Comparison of ENCODE assay signal across 8 cellular contexts in genomic region chr4:55396305-55397023, GRCh38. TPM values are rescaled to one million over a fixed set of nuclear protein-coding genes. Genes with fewer than 3 reads are reported as not detected.
DNase-seq lines count a peak whose midpoint lies in the region; ATAC-seq, FAIRE-seq and TF ChIP-seq lines count a peak whose summit lies in the region.

No MANE protein-coding gene starts in this region.

- H3K4me3 ChIP-seq in HepG2 (replicated peaks in 1 of 3; ENCODE audit: insufficient read depth in 1 of 3, low read depth in 2 of 3, low read length in 3 of 3), result peak overlapping the region; percentile 84 to 98 (median 91)

- ATAC-seq in GM21529 (IDR thresholded peaks at IDR 0.05; ENCODE audit: unreplicated experiment) (peak; percentile 21), HepG2 (peak; percentile 68)

- FAIRE-seq in HepG2 (lab: Jason Lieb, UNC), result peak; percentile 30

- POLR2A ChIA-PET in HepG2 (lab: Yijun Ruan, JAX), result interaction anchor here (1.2 to 2.8 kb wide), 5 partner anchors 9 to 150 kb away, joined by 4 to 21 read pairs (median 8); partner anchors contain the start of genes CLOCK and SRD5A3

- H3K9me3 Mint-ChIP-seq in IgD-negative memory B cell, result no peaks in the 10 kb centered on the region

- TF ChIP-seq CTCF in HepG2 (CRISPR knock-in tag; IDR thresholded peaks at IDR 0.05), result no peak

- H3K4me3 Mint-ChIP-seq in IgD-negative memory B cell, result peak overlapping the region; percentile 82 to 99 (median 96)

- H3K4me1 ChIP-seq in HepG2 (ENCODE audit: insufficient read depth, low read length), result peaks cover 50% of the 10 kb centered on the region

- in situ Hi-C loops in G401 (cut with HindIII; ENCODE audit: low sequenced_read_pairs), result no loop called here
- in situ Hi-C loops in HepG2 (cut with HindIII; ENCODE audit: extremely low pct_ligation_motif_present, low pct_unique_long_range_greater_than_20kb), result loop anchor here (25.0 kb wide), 1 partner anchor 466 kb away; the partner anchor contains the start of gene EXOC1

- peak overlapping the region; percentile 72 to 95 (median 93) for H3K27ac Mint-ChIP-seq in IgD-negative memory B cell

- H3K9ac ChIP-seq in HepG2 (ENCODE audit: insufficient read depth, low read depth, low read length), result peak overlapping the region; percentile 84

- H3K4me1 Mint-ChIP-seq in IgD-negative memory B cell, result peaks cover 34 to 44% (median 35%) of the 10 kb centered on the region in 3 donors

- WGBS in HepG2 (ENCODE audit: low lambda C conversion rate), result under 1% methylated on average over 31 of the region's 39 CpGs

- peaks cover 1% of the 10 kb centered on the region for H3K27me3 Mint-ChIP-seq in IgD-negative memory B cell

- CTCF ChIA-PET in HepG2 (lab: Yijun Ruan, JAX; ENCODE audit: low intra/inter-chr PET ratio, low total read pairs), result no interaction called here

- H3K79me2 ChIP-seq in HepG2 (ENCODE audit: insufficient read depth, low read length), result peaks cover 45% of the 10 kb centered on the region

- no peak for TF ChIP-seq RAD21 in HepG2 (CRISPR knock-in tag; IDR thresholded peaks at IDR 0.05)

- H2AFZ ChIP-seq in HepG2 (ENCODE audit: low read length), result no peak overlapping the region

- peak; percentile 36 for DNase-seq in G401 (ENCODE audit: low spot score)
- DNase-seq in activated CD4-positive, CD25-positive, alpha-beta regulatory T cell (lab: John Stamatoyannopoulos, UW), result peak in 3 of 4 experiments; percentile 4 to 22 (median 15)
- peak; percentile 22 for DNase-seq in cortex of kidney (lab: John Stamatoyannopoulos, UW)
- DNase-seq in HepG2 (ENCODE audit: low spot score), result peak; percentile 31
- peak; percentile 3 to 17 for DNase-seq in stimulated activated CD8-positive, alpha-beta memory T cell treated with anti-CD3 and anti-CD28 coated beads, Interleukin-2, amount 100 ng/mL, for 48 hours (ENCODE audit: low read depth in 2 of 2)
- no peak for DNase-seq in GDM1 (lab: John Stamatoyannopoulos, UW)

- H3K36me3 ChIP-seq in HepG2 (replicated peaks in 1 of 2; ENCODE audit: control insufficient read depth in 1 of 2, insufficient read depth in 2 of 2, low read length in 2 of 2), result peaks cover 0 to 8% of the 10 kb centered on the region in 2 experiments; a peak in 1 of 5 replicates

- intact Hi-C loops in HepG2 (cut with micrococcal nuclease; ENCODE audit: unreplicated experiment), result loop anchor here (5.0 kb wide), 1 partner anchor 36 kb away; no protein-coding TSS in a partner anchor

- TF ChIP-seq EP300 in HepG2 (IDR thresholded peaks at IDR 0.05; ENCODE audit: low read depth in 2 of 2, low read length in 2 of 2) (no peak), HepG2 (CRISPR knock-in tag; IDR thresholded peaks at IDR 0.05; ENCODE audit: borderline replicate concordance) (no peak)

- peak in 1 of 2 experiments; percentile 38; a peak in 1 of 4 replicates for TF ChIP-seq POLR2A in HepG2 (IDR thresholded peaks at IDR 0.05; ENCODE audit: insufficient read depth in 1 of 2, low read depth in 2 of 2, low read length in 2 of 2)

- H4K20me1 ChIP-seq in HepG2 (ENCODE audit: insufficient read depth, low read length), result peaks cover 20% of the 10 kb centered on the region

- BruUV-seq in HepG2 (replicated peaks; lab: Mats Ljungman, UMichigan), result no TSS peak

- H3K9me3 ChIP-seq in HepG2 (ENCODE audit: low read length), result no peaks in the 10 kb centered on the region

- H3K4me2 ChIP-seq in HepG2 (ENCODE audit: low read depth, low read length), result peak overlapping the region; percentile 77

- H3K27me3 ChIP-seq in HepG2 (ENCODE audit: control insufficient read depth in 1 of 2, insufficient read depth in 2 of 2, low read length in 2 of 2), result no peaks in the 10 kb centered on the region; a peak in 2 of 5 replicates

- H3K36me3 Mint-ChIP-seq in IgD-negative memory B cell, result peaks cover 3% of the 10 kb centered on the region

- peak overlapping the region; percentile 80 for H3K27ac ChIP-seq in HepG2 (ENCODE audit: extremely low read length, insufficient read depth, low read length)

TF ChIP-seq in HepG2, 621 proteins besides CTCF, POLR2A, EP300 and RAD21 (continues in another document):
- TF ChIP-seq ZBTB42 (CRISPR knock-in tag; IDR thresholded peaks at IDR 0.05) (peak; percentile 50; the same call in 1 of the 2 replicates), ZC3H4 (CRISPR knock-in tag; IDR thresholded peaks at IDR 0.05; ENCODE audit: borderline replicate concordance) (no peak), RXRA (CRISPR knock-in tag; IDR thresholded peaks at IDR 0.05) (no peak), NR2F1 (CRISPR knock-in tag; IDR thresholded peaks at IDR 0.05) (no peak), ZNF441 (CRISPR knock-in tag; IDR thresholded peaks at IDR 0.05; ENCODE audit: borderline replicate concordance) (no peak), SP5 (CRISPR knock-in tag; IDR thresholded peaks at IDR 0.05; ENCODE audit: borderline replicate concordance, low read depth) (no peak)
- TF ChIP-seq, protein P1, sequence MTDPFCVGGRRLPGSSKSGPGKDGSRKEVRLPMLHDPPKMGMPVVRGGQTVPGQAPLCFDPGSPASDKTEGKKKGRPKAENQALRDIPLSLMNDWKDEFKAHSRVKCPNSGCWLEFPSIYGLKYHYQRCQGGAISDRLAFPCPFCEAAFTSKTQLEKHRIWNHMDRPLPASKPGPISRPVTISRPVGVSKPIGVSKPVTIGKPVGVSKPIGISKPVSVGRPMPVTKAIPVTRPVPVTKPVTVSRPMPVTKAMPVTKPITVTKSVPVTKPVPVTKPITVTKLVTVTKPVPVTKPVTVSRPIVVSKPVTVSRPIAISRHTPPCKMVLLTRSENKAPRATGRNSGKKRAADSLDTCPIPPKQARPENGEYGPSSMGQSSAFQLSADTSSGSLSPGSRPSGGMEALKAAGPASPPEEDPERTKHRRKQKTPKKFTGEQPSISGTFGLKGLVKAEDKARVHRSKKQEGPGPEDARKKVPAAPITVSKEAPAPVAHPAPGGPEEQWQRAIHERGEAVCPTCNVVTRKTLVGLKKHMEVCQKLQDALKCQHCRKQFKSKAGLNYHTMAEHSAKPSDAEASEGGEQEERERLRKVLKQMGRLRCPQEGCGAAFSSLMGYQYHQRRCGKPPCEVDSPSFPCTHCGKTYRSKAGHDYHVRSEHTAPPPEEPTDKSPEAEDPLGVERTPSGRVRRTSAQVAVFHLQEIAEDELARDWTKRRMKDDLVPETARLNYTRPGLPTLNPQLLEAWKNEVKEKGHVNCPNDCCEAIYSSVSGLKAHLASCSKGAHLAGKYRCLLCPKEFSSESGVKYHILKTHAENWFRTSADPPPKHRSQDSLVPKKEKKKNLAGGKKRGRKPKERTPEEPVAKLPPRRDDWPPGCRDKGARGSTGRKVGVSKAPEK (CRISPR knock-in tag; IDR thresholded peaks at IDR 0.05; ENCODE audit: borderline replicate concordance), result no peak

RNA-seq across cellular contexts. Expression of gene TMEM165, which starts 0.7 kb away (rescaled TPM):
- 87.8 and 127 TPM in 2 replicates for total RNA-seq in G401 (2014; rRNA removed; shearing (Covaris generic))
- polyA plus RNA-seq in IgD-negative memory B cell (56.1 TPM), HepG2 (2011; rRNA removed) (82.0 and 103 TPM in 2 replicates)
- total RNA-seq in HepG2 (2016; rRNA removed; fragmentation: Illumina TruSeq; extraction: Trizol), result 32.0 and 54.6 TPM in 2 replicates
- 49.0 and 49.6 TPM in 2 replicates for total RNA-seq in HepG2 (2016; cell fraction: cytosol; rRNA removed; fragmentation: Illumina TruSeq; extraction: Trizol; ENCODE audit: low read depth)
- total RNA-seq in HepG2 (2016; cell fraction: insoluble cytoplasmic fraction; rRNA removed; fragmentation: Illumina TruSeq; extraction: Trizol), result 31.3 and 54.4 TPM in 2 replicates
- total RNA-seq in HepG2 (2016; cell fraction: membrane; rRNA removed; fragmentation: Illumina TruSeq; extraction: Trizol), result 41.0 and 41.4 TPM in 2 replicates
- 69.6 and 76.4 TPM in 2 replicates for total RNA-seq in HepG2 (2016; cell fraction: nucleus; rRNA removed; fragmentation: Illumina TruSeq; extraction: Trizol)
- polyA plus RNA-seq in HepG2 (2011; cell fraction: cytosol; rRNA removed), result 36.3 and 40.4 TPM in 2 replicates
- 57.5 and 61.2 TPM in 2 replicates for polyA plus RNA-seq in HepG2 (2011; cell fraction: nucleus; rRNA removed)
- polyA plus RNA-seq in HepG2 (2012), result 27.9 and 35.8 TPM in 2 replicates
- 17.4 and 21.2 TPM in 2 replicates for polyA plus RNA-seq in HepG2 (2016; cell fraction: cytosol; fragmentation: Illumina TruSeq; extraction: Trizol; ENCODE audit: low read depth)
- 36.0 and 38.8 TPM in 2 replicates for polyA plus RNA-seq in HepG2 (2016; cell fraction: insoluble cytoplasmic fraction; fragmentation: Illumina TruSeq; extraction: Trizol; ENCODE audit: low read depth)
- polyA plus RNA-seq in HepG2 (2016; cell fraction: membrane; fragmentation: Illumina TruSeq; extraction: Trizol; ENCODE audit: low read depth), result 27.2 and 31.4 TPM in 2 replicates
- 108 and 117 TPM in 2 replicates for polyA plus RNA-seq in HepG2 (2016; cell fraction: nucleus; fragmentation: Illumina TruSeq; extraction: Trizol; ENCODE audit: insufficient read depth, low read depth)
- polyA minus RNA-seq in HepG2 (2011; rRNA and poly(A)+ RNA removed; ENCODE audit: low replicate concordance), result 170 and 281 TPM in 2 replicates
- 36.6 and 41.3 TPM in 2 replicates for polyA minus RNA-seq in HepG2 (2011; cell fraction: cytosol; rRNA and poly(A)+ RNA removed)
- polyA minus RNA-seq in HepG2 (2011; cell fraction: nucleus; rRNA and poly(A)+ RNA removed), result 125 and 131 TPM in 2 replicates

RNA-seq across cellular contexts. Expression of gene SRD5A3, which starts 50.4 kb away (rescaled TPM):
- 7.9 and 13.4 TPM in 2 replicates for total RNA-seq in G401 (2014; rRNA removed; shearing (Covaris generic))
- polyA plus RNA-seq in IgD-negative memory B cell (19.7 TPM), HepG2 (2011; rRNA removed) (7.4 and 12.4 TPM in 2 replicates)
- 12.8 and 18.4 TPM in 2 replicates for total RNA-seq in HepG2 (2016; rRNA removed; fragmentation: Illumina TruSeq; extraction: Trizol)
- total RNA-seq in HepG2 (2016; cell fraction: cytosol; rRNA removed; fragmentation: Illumina TruSeq; extraction: Trizol; ENCODE audit: low read depth), result 10.3 and 14.8 TPM in 2 replicates
- 12.5 and 16.5 TPM in 2 replicates for total RNA-seq in HepG2 (2016; cell fraction: insoluble cytoplasmic fraction; rRNA removed; fragmentation: Illumina TruSeq; extraction: Trizol)
- total RNA-seq in HepG2 (2016; cell fraction: membrane; rRNA removed; fragmentation: Illumina TruSeq; extraction: Trizol), result 22.0 and 24.7 TPM in 2 replicates
- 12.7 and 14.2 TPM in 2 replicates for total RNA-seq in HepG2 (2016; cell fraction: nucleus; rRNA removed; fragmentation: Illumina TruSeq; extraction: Trizol)
- 5.5 and 8.9 TPM in 2 replicates for polyA plus RNA-seq in HepG2 (2011; cell fraction: cytosol; rRNA removed)
- polyA plus RNA-seq in HepG2 (2011; cell fraction: nucleus; rRNA removed), result 0.87 and 1.7 TPM in 2 replicates
- 8.3 and 13.3 TPM in 2 replicates for polyA plus RNA-seq in HepG2 (2012)
- polyA plus RNA-seq in HepG2 (2016; cell fraction: cytosol; fragmentation: Illumina TruSeq; extraction: Trizol; ENCODE audit: low read depth), result 30.1 and 32.4 TPM in 2 replicates
- polyA plus RNA-seq in HepG2 (2016; cell fraction: insoluble cytoplasmic fraction; fragmentation: Illumina TruSeq; extraction: Trizol; ENCODE audit: low read depth), result 17.4 and 17.6 TPM in 2 replicates
- 26.9 and 30.1 TPM in 2 replicates for polyA plus RNA-seq in HepG2 (2016; cell fraction: membrane; fragmentation: Illumina TruSeq; extraction: Trizol; ENCODE audit: low read depth)
- 26.6 and 27.3 TPM in 2 replicates for polyA plus RNA-seq in HepG2 (2016; cell fraction: nucleus; fragmentation: Illumina TruSeq; extraction: Trizol; ENCODE audit: insufficient read depth, low read depth)
- polyA minus RNA-seq in HepG2 (2011; rRNA and poly(A)+ RNA removed; ENCODE audit: low replicate concordance), result 14.9 and 24.8 TPM in 2 replicates
- 4.6 and 5.1 TPM in 2 replicates for polyA minus RNA-seq in HepG2 (2011; cell fraction: cytosol; rRNA and poly(A)+ RNA removed)
- 1.3 and 2.1 TPM in 2 replicates for polyA minus RNA-seq in HepG2 (2011; cell fraction: nucleus; rRNA and poly(A)+ RNA removed)
